Comparison of ENCODE assay signal across 8 cellular contexts in the genomic region with DNA sequence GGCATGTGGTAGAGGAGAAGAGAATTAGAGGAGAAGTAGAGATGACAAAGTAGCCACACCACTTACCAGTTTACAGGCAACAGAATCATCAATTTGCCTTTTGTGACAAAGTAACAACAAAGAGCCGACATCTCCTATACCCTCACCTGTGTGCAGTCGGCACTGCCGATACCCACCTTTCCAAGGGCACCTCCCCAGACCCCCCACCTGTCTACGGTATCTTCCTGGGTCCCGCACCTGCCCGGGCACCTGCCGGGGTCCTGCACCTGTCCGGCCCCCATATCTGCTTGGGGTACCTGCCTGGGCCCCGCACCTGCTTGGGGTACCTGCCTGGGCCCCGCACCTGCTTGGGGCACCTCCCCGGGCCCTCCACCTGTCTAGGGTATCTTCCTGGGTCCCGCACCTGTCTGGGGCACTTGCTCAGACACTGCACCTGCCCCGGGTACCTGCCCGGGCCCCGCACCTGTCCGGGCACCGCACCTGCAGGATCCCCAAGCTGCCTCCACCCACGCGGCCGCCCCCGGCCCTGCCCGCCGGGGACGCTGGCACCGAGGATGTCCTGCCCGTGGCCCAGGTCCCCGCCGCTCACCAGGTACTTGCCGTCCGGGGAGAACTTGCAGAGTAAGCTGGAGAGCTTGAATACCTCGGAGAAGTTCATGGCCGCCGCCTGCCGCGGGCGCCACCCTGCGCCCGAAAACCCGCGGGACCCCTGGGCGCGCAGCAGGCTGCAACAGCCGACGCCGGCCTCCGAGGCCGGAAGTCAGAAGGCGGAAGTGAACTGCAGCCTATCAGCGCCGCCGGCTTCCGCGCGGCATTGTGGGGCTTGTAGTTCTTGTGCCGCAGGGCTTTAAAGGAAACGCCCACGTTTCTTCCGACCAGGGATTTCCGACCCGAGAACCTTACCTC. TPM values are rescaled to one million over a fixed set of nuclear protein-coding genes. Genes with fewer than 3 reads are reported as not detected.
DNase-seq lines count a peak whose midpoint lies in the region; ATAC-seq and TF ChIP-seq lines count a peak whose summit lies in the region.

A gene with protein sequence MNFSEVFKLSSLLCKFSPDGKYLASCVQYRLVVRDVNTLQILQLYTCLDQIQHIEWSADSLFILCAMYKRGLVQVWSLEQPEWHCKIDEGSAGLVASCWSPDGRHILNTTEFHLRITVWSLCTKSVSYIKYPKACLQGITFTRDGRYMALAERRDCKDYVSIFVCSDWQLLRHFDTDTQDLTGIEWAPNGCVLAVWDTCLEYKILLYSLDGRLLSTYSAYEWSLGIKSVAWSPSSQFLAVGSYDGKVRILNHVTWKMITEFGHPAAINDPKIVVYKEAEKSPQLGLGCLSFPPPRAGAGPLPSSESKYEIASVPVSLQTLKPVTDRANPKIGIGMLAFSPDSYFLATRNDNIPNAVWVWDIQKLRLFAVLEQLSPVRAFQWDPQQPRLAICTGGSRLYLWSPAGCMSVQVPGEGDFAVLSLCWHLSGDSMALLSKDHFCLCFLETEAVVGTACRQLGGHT (minus strand): TSS at position 762 of the 906 bp plus-strand sequence. CDS start 104 bp downstream, at position 658.

- peaks cover 24 to 26% of the 10 kb centered on the region in 2 donors for H3K27me3 Mint-ChIP-seq in natural killer cell (ENCODE audit: low read depth in 2 of 2)

- H3K4me1 Mint-ChIP-seq in natural killer cell = peaks cover 29 to 34% of the 10 kb centered on the region in 2 donors

- H3K27ac ChIP-seq in DOHH2 (ENCODE audit: low read depth, low read length) = no peak within 1 kb of the TSS

- H3K4me2 ChIP-seq in DOHH2 (ENCODE audit: low read length) = peak within 1 kb of the TSS; percentile 66

- H3K27me3 ChIP-seq in DOHH2 (ENCODE audit: control insufficient read depth, low read length) = no peaks in the 10 kb centered on the region

- ATAC-seq in GM21717 (IDR thresholded peaks at IDR 0.05; ENCODE audit: unreplicated experiment) = peak; percentile 64
- peak; percentile 97 to 99 (median 98) for ATAC-seq in natural killer cell

- peaks cover 32% of the 10 kb centered on the region for H3K36me3 ChIP-seq in DOHH2 (ENCODE audit: control insufficient read depth, low read length)

- peaks cover 34% of the 10 kb centered on the region for H3K79me2 ChIP-seq in DOHH2 (ENCODE audit: control insufficient read depth, low read length)

- peak within 1 kb of the TSS; percentile 87 for H3K4me3 Mint-ChIP-seq in natural killer cell

- no peaks in the 10 kb centered on the region for H3K9me2 ChIP-seq in DOHH2 (replicated peaks; ENCODE audit: control insufficient read depth, low read length)

- in situ Hi-C loops in KBM-7 (cut with MboI; ENCODE audit: low pct_unique_long_range_greater_than_20kb, low sequenced_read_pairs) = no loop called here

- DNase-seq in KBM-7 (peak; percentile 91), RPMI8226 (peak; percentile 98), fibroblast of peridontal ligament (ENCODE audit: extremely low read depth) (peak; percentile 87), natural killer cell (peak; percentile 80)
- peak; percentile 70 to 82 for DNase-seq in activated T-helper 1 cell treated with anti-CD3 and anti-CD28 coated beads, Interleukin-2, amount 50 U/mL, for 16 hours (ENCODE audit: low read depth in 1 of 2, low spot score in 1 of 2)
- DNase-seq in stimulated activated naive CD4-positive, alpha-beta T cell (lab: John Stamatoyannopoulos, UW) = peak; percentile 77 to 86 (median 82)

- intact Hi-C loops in natural killer cell (cut with micrococcal nuclease) = no loop called here

- peaks cover 9% of the 10 kb centered on the region for H3F3A ChIP-seq in DOHH2 (ENCODE audit: control insufficient read depth, insufficient read depth)

- H3K4me1 ChIP-seq in DOHH2 (ENCODE audit: control insufficient read depth, low read length) = peaks cover 36% of the 10 kb centered on the region

- no peaks in the 10 kb centered on the region for H3K9me3 Mint-ChIP-seq in natural killer cell

- no peaks in the 10 kb centered on the region for H3K9me3 ChIP-seq in DOHH2 (ENCODE audit: control insufficient read depth, insufficient read depth, low read length)

- peak; percentile 64 for TF ChIP-seq CTCF in DOHH2 (IDR thresholded peaks at IDR 0.05; ENCODE audit: low read depth, low read length, poor library complexity, severe bottlenecking)
- peak; percentile 15 for TF ChIP-seq CTCF in natural killer cell (IDR thresholded peaks at IDR 0.05)

- no peaks in the 10 kb centered on the region for H4K20me1 ChIP-seq in DOHH2 (ENCODE audit: control insufficient read depth, insufficient read depth, low read depth, low read length)

- no peaks in the 10 kb centered on the region for H3K36me3 Mint-ChIP-seq in natural killer cell

- H3K4me3 ChIP-seq in DOHH2 (ENCODE audit: low read length) = peak within 1 kb of the TSS; percentile 82

- H3K27ac Mint-ChIP-seq in natural killer cell = peak within 1 kb of the TSS; percentile 38 to 72

RNA-seq across cellular contexts. Expression of the gene that starts here (rescaled TPM):
- 10 to 100 TPM; 27.8 to 35.4 (median 30.1) TPM for total RNA-seq in natural killer cell
